9 cellular contexts compared by ENCODE assay signal in genomic region chr9:116549061-116549664, GRCh38.
DNase-seq lines count a peak whose midpoint lies in the region; ATAC-seq and TF ChIP-seq lines count a peak whose summit lies in the region.
"Had no signal": no experiment of that assay in that cellular context is flagged by ENCODE, and none has a peak within 500 bp of the region (broad histone marks: within the 10 kb centered on the region; RNA-seq: fewer than 3 reads in every experiment).

No MANE protein-coding gene starts in this region.

- H3K27ac ChIP-seq in gastroesophageal sphincter (peak overlapping the region in 1 of 4 donors; percentile 17), sigmoid colon (peak overlapping the region in 2 of 4 donors; percentile 7 to 22)

- peak; percentile 96 for ATAC-seq in gastroesophageal sphincter
- no peak for ATAC-seq in HG03520 (IDR thresholded peaks at IDR 0.05; ENCODE audit: unreplicated experiment)
- ATAC-seq in HG02840 (IDR thresholded peaks at IDR 0.05; ENCODE audit: low FRiP score, unreplicated experiment) = no peak
- no peak for ATAC-seq in GM21786 (IDR thresholded peaks at IDR 0.05; ENCODE audit: unreplicated experiment)
- no peak for ATAC-seq in GM21737 (IDR thresholded peaks at IDR 0.05; ENCODE audit: unreplicated experiment)
- ATAC-seq: natural killer cell treated with Interleukin-12 subunit alpha and Interleukin-12 subunit beta and Interleukin-15 and Interleukin-18, amount 100 ng/mL, for 72 hours had no signal

- H3K4me1 ChIP-seq in gastroesophageal sphincter = peaks cover 0 to 17% (median 0%) of the 10 kb centered on the region in 3 donors
- H3K4me1 ChIP-seq in sigmoid colon = no peaks in the 10 kb centered on the region

- TF ChIP-seq CTCF in gastroesophageal sphincter (IDR thresholded peaks at IDR 0.05) = no peak
- no peak for TF ChIP-seq CTCF in sigmoid colon (IDR thresholded peaks at IDR 0.05)

- DNase-seq in GM04504 (ENCODE audit: low read depth) (peak; percentile 95), SIG-M5 treated with dmso at 0.1 percent for 504 hours (lab: John Stamatoyannopoulos, UW; ENCODE audit: unreplicated experiment) (peak; percentile 92), sigmoid colon (peak; percentile 89)

- TF ChIP-seq EP300 in gastroesophageal sphincter (IDR thresholded peaks at IDR 0.05) (no peak), sigmoid colon (IDR thresholded peaks at IDR 0.05) (no peak)

- H3K4me3 ChIP-seq in gastroesophageal sphincter (no peak overlapping the region), sigmoid colon (no peak overlapping the region)

- H3K36me3 ChIP-seq in gastroesophageal sphincter = no peaks in the 10 kb centered on the region
- H3K36me3 ChIP-seq in sigmoid colon = no peaks in the 10 kb centered on the region

- H3K9me3 ChIP-seq in gastroesophageal sphincter (no peaks in the 10 kb centered on the region), sigmoid colon (no peaks in the 10 kb centered on the region)

- 49 to 100% methylated on average over 1 to 8 of the region's 9 CpGs for WGBS in gastroesophageal sphincter (ENCODE audit: low coverage in 1 of 2), 2 donors
- WGBS in sigmoid colon, 2 donors = 39 to 45% methylated on average over 9 of the region's 9 CpGs

- intact Hi-C loops in sigmoid colon (cut with DNase I) = loop anchor here (10.0 kb wide), 1 partner anchor 54 kb away; no protein-coding TSS in a partner anchor

- H3K27me3 ChIP-seq in gastroesophageal sphincter (no peaks in the 10 kb centered on the region), sigmoid colon (no peaks in the 10 kb centered on the region)

- TF ChIP-seq POLR2A in gastroesophageal sphincter (IDR thresholded peaks at IDR 0.05) (no peak), sigmoid colon (IDR thresholded peaks at IDR 0.05) (no peak)
